Comparison of ENCODE assay signal across 8 cellular contexts in genomic region chr19:4059931-4060620, GRCh38. TPM values are rescaled to one million over a fixed set of nuclear protein-coding genes. Genes with fewer than 3 reads are reported as not detected.
DNase-seq lines count a peak whose midpoint lies in the region; ATAC-seq and TF ChIP-seq lines count a peak whose summit lies in the region.

No MANE protein-coding gene starts in this region.

- intact Hi-C loops in Calu3 (cut with micrococcal nuclease; ENCODE audit: unreplicated experiment): loop anchor here (10.0 kb wide), 1 partner anchor 125 kb away; the partner anchor contains the start of genes ANKRD24 and SIRT6
- intact Hi-C loops in dendritic cell treated with granulocyte-macrophage colony-stimulating factor and Interleukin-4, amounts not matched to agents 40 ng/mL and 50 ng/mL, for 4 days (cut with micrococcal nuclease): loop anchor here (10.0 kb wide), 2 partner anchors 65 to 125 kb away; partner anchors contain the start of genes ANKRD24, MAP2K2 and SIRT6

- no peaks in the 10 kb centered on the region for H3K9me3 ChIP-seq in neutrophil

- DNase-seq in Calu3 (peak; percentile 72), T-helper 1 cell (peak in 4 of 5 donors; percentile 39 to 53 (median 50)), GM10266 (ENCODE audit: extremely low spot score) (no peak)
- no peak for DNase-seq in NK-92 treated with Interleukin-12 subunit alpha and Interleukin-12 subunit beta, amount 100 ng/mL, for 24 hours (lab: John Stamatoyannopoulos, UW)

- H3K36me3 Mint-ChIP-seq in Calu3 (ENCODE audit: insufficient read depth, unreplicated experiment): peaks cover 89% of the 10 kb centered on the region
- peaks cover 60% of the 10 kb centered on the region for H3K36me3 Mint-ChIP-seq in dendritic cell treated with granulocyte-macrophage colony-stimulating factor and Interleukin-4, amounts not matched to agents 40 ng/mL and 50 ng/mL, for 4 days (ENCODE audit: low read depth)

- no peak overlapping the region for H3K4me3 ChIP-seq in neutrophil (ENCODE audit: low read depth in 1 of 2, low read length in 1 of 2)

- peak overlapping the region; percentile 82 for H3K4me3 Mint-ChIP-seq in Calu3 (ENCODE audit: low read depth, unreplicated experiment)
- H3K4me3 Mint-ChIP-seq in dendritic cell treated with granulocyte-macrophage colony-stimulating factor and Interleukin-4, amounts not matched to agents 40 ng/mL and 50 ng/mL, for 4 days: peak overlapping the region; percentile 68

- H3K4me1 Mint-ChIP-seq in Calu3 (ENCODE audit: low read depth, unreplicated experiment): peaks cover 8% of the 10 kb centered on the region
- peaks cover 83% of the 10 kb centered on the region for H3K4me1 Mint-ChIP-seq in dendritic cell treated with granulocyte-macrophage colony-stimulating factor and Interleukin-4, amounts not matched to agents 40 ng/mL and 50 ng/mL, for 4 days (ENCODE audit: low read depth)

- H3K4me1 ChIP-seq in neutrophil (ENCODE audit: control insufficient read depth in 1 of 2, insufficient read depth in 1 of 2, low read depth in 1 of 2, low read length in 1 of 2): peaks cover 67 to 73% of the 10 kb centered on the region in 2 experiments

- H3K27me3 ChIP-seq in neutrophil: no peaks in the 10 kb centered on the region

- BruUV-seq in Calu3 (replicated peaks; lab: Mats Ljungman, UMichigan): no TSS peak

- H3K27ac Mint-ChIP-seq in Calu3 (ENCODE audit: unreplicated experiment): peak overlapping the region; percentile 80
- H3K27ac Mint-ChIP-seq in dendritic cell treated with granulocyte-macrophage colony-stimulating factor and Interleukin-4, amounts not matched to agents 40 ng/mL and 50 ng/mL, for 4 days: peak overlapping the region; percentile 84

- peak overlapping the region; percentile 95 for H3K27ac ChIP-seq in neutrophil

- peaks cover 18% of the 10 kb centered on the region for H3K36me3 ChIP-seq in neutrophil

- CTCF ChIA-PET in Calu3 (lab: Charles Lee): no interaction called here

- no peaks in the 10 kb centered on the region for H3K9me3 Mint-ChIP-seq in Calu3 (ENCODE audit: low read depth, unreplicated experiment)
- no peaks in the 10 kb centered on the region for H3K9me3 Mint-ChIP-seq in dendritic cell treated with granulocyte-macrophage colony-stimulating factor and Interleukin-4, amounts not matched to agents 40 ng/mL and 50 ng/mL, for 4 days

- no peak for TF ChIP-seq CTCF in Calu3 (IDR thresholded peaks at IDR 0.05; ENCODE audit: unreplicated experiment)
- TF ChIP-seq CTCF in neutrophil (IDR thresholded peaks at IDR 0.05): no peak
- TF ChIP-seq CTCF in GM10266 (IDR thresholded peaks at IDR 0.05; ENCODE audit: control insufficient read depth, insufficient read depth, low read depth, missing control alignments): no peak

- ATAC-seq in GM18861 (IDR thresholded peaks at IDR 0.05; ENCODE audit: unreplicated experiment) (no peak), GM18498 (IDR thresholded peaks at IDR 0.05; ENCODE audit: unreplicated experiment) (no peak)

- H3K27me3 Mint-ChIP-seq in Calu3 (ENCODE audit: unreplicated experiment): no peaks in the 10 kb centered on the region
- H3K27me3 Mint-ChIP-seq in dendritic cell treated with granulocyte-macrophage colony-stimulating factor and Interleukin-4, amounts not matched to agents 40 ng/mL and 50 ng/mL, for 4 days: no peaks in the 10 kb centered on the region

RNA-seq across cellular contexts. Expression of gene ZBTB7A, which starts 6.6 kb away (rescaled TPM):
- total RNA-seq in Calu3 (2022): 38.0 and 44.7 TPM in 2 replicates

RNA-seq across cellular contexts. Expression of gene PIAS4, which starts 52.5 kb away (rescaled TPM):
- total RNA-seq in Calu3 (2022): 29.3 and 35.7 TPM in 2 replicates

Comparison
In these comparisons a context has a peak if more than half of its experiments do, and no peak if none do; other contexts are left out.
1. DNase-seq: peak in Calu3 (single experiment) and T-helper 1 cell (4 of 5); none in GM10266 (single experiment) and NK-92 treated with Interleukin-12 subunit alpha and Interleukin-12 subunit beta, amount 100 ng/mL, for 24 hours (single experiment).